ENCODE assay signal across 13 cellular contexts in genomic region chr9:95090871-95091573, GRCh38.
DNase-seq lines count a peak whose midpoint lies in the region; ATAC-seq and TF ChIP-seq lines count a peak whose summit lies in the region.
"Had no signal": no experiment of that assay in that cellular context is flagged by ENCODE, and none has a peak within 500 bp of the region (broad histone marks: within the 10 kb centered on the region; RNA-seq: fewer than 3 reads in every experiment).

No MANE protein-coding gene starts in this region.

- H3K4me1 ChIP-seq in IMR-90 (ENCODE audit: control insufficient read depth, insufficient read depth, low read length) (peaks cover 22% of the 10 kb centered on the region), duodenal mucosa (ENCODE audit: control insufficient read depth in 1 of 2, insufficient read depth in 2 of 2, low read length in 2 of 2) (peaks cover 20 to 30% of the 10 kb centered on the region in 2 donors)

- no peak overlapping the region for H2BK20ac ChIP-seq in IMR-90 (ENCODE audit: low read depth, low read length)

- peak overlapping the region; percentile 26 for H3K4ac ChIP-seq in IMR-90 (ENCODE audit: low read depth, low read length)

- TF ChIP-seq RAD21 in IMR-90 (IDR thresholded peaks at IDR 0.05; ENCODE audit: low read length), result no peak

- H4K5ac ChIP-seq in IMR-90 (ENCODE audit: low read depth, low read length), result no peak overlapping the region

- H3K36me3 ChIP-seq in IMR-90 (ENCODE audit: control insufficient read depth, insufficient read depth, low read length) (peaks cover 34% of the 10 kb centered on the region), duodenal mucosa (ENCODE audit: control insufficient read depth in 1 of 2, insufficient read depth in 2 of 2, low read length in 2 of 2) (peaks cover 9 to 14% of the 10 kb centered on the region in 2 donors)

- peaks cover 47% of the 10 kb centered on the region for H3K4me1 Mint-ChIP-seq in mesothelial cell of epicardium
- peaks cover 9% of the 10 kb centered on the region for H3K4me1 Mint-ChIP-seq in activated CD8-positive, alpha-beta T cell treated with anti-CD3 and anti-CD28 coated beads, Interleukin-2, amount 10 ng/mL, durations not matched to agents 7 days and 5 days (ENCODE audit: low read depth)

- dilution Hi-C loops in IMR-90 (cut with HindIII; ENCODE audit: low sequenced_read_pairs, unreplicated experiment), result no loop called here

- H3K36me3 Mint-ChIP-seq in mesothelial cell of epicardium, result peaks cover 24% of the 10 kb centered on the region
- H3K36me3 Mint-ChIP-seq in activated CD8-positive, alpha-beta T cell treated with anti-CD3 and anti-CD28 coated beads, Interleukin-2, amount 10 ng/mL, durations not matched to agents 7 days and 5 days (ENCODE audit: low read depth), result no peaks in the 10 kb centered on the region

- peak overlapping the region; percentile 35 for H2AK9ac ChIP-seq in IMR-90 (replicated peaks; ENCODE audit: low read depth, low read length, poor library complexity)

- H3K9me3 Mint-ChIP-seq in mesothelial cell of epicardium, result no peaks in the 10 kb centered on the region
- no peaks in the 10 kb centered on the region for H3K9me3 Mint-ChIP-seq in activated CD8-positive, alpha-beta T cell treated with anti-CD3 and anti-CD28 coated beads, Interleukin-2, amount 10 ng/mL, durations not matched to agents 7 days and 5 days (ENCODE audit: insufficient read depth)
- H3K9me3 Mint-ChIP-seq: dendritic cell treated with granulocyte-macrophage colony-stimulating factor and Interleukin-4, amounts not matched to agents 40 ng/mL and 50 ng/mL, for 4 days; stimulated activated effector memory CD8-positive, alpha-beta T cell treated with anti-CD3 and anti-CD28 coated beads, Interleukin-12 subunit alpha, Interleukin-12 subunit beta, amount 100 ng/mL, for 72 hours had no signal

- H3K9ac ChIP-seq in IMR-90 (ENCODE audit: low read depth, low read length), result no peak overlapping the region
- peak overlapping the region in 1 of 2 donors; percentile 2 for H3K9ac ChIP-seq in duodenal mucosa (ENCODE audit: low read depth in 1 of 2, low read length in 2 of 2)

- no peak overlapping the region for H3K4me2 ChIP-seq in IMR-90 (ENCODE audit: low read depth, low read length)

- H3K4me3 Mint-ChIP-seq in mesothelial cell of epicardium, result no peak overlapping the region
- no peak overlapping the region for H3K4me3 Mint-ChIP-seq in activated CD8-positive, alpha-beta T cell treated with anti-CD3 and anti-CD28 coated beads, Interleukin-2, amount 10 ng/mL, durations not matched to agents 7 days and 5 days
- H3K4me3 Mint-ChIP-seq: dendritic cell treated with granulocyte-macrophage colony-stimulating factor and Interleukin-4, amounts not matched to agents 40 ng/mL and 50 ng/mL, for 4 days; stimulated activated effector memory CD8-positive, alpha-beta T cell treated with anti-CD3 and anti-CD28 coated beads, Interleukin-12 subunit alpha, Interleukin-12 subunit beta, amount 100 ng/mL, for 72 hours had no signal

- no peak for DNase-seq in IMR-90
- no peak for DNase-seq in mesothelial cell of epicardium (ENCODE audit: low spot score in 2 of 2, unreplicated experiment in 2 of 2)
- peak in 1 of 49 donors; percentile 39 for DNase-seq in substantia nigra (lab: John Stamatoyannopoulos, UW)
- no peak for DNase-seq in HEK293T (ENCODE audit: extremely low spot score)
- no peak for DNase-seq in SK-N-DZ (ENCODE audit: low spot score)
- no peak for DNase-seq in activated CD8-positive, alpha-beta T cell treated with anti-CD3 and anti-CD28 coated beads, Interleukin-2, amount 10 ng/mL, durations not matched to agents 7 days and 5 days
- DNase-seq: activated T-cell treated with anti-CD3 and anti-CD28 coated beads, Interleukin-2, amount 50 U/mL, for 48 hours; NCI-H1092; NCI-H82 had no signal

- in situ Hi-C loops in IMR-90 (cut with MboI; ENCODE audit: low sequenced_read_pairs), result no loop called here

- WGBS in IMR-90 (ENCODE audit: extremely low coverage in 2 of 2, insufficient read length in 1 of 2), 2 experiments, result 60% methylated on average over 1 of the region's 14 CpGs; no CpG with 5 or more reads in 1 of the 2 experiments

- intact Hi-C loops in IMR-90 (cut with micrococcal nuclease), result no loop called here

- no peak overlapping the region for H3K18ac ChIP-seq in IMR-90 (ENCODE audit: low read depth, low read length)

- peak overlapping the region; percentile 31; the same call in 1 of the 2 replicates for H3K14ac ChIP-seq in IMR-90 (replicated peaks; ENCODE audit: low read depth, low read length)

- TF ChIP-seq POLR2A in IMR-90 (IDR thresholded peaks at IDR 0.05; ENCODE audit: low read depth, low read length), result no peak

- H2BK120ac ChIP-seq in IMR-90 (ENCODE audit: low read depth, low read length), result no peak overlapping the region

- BruUV-seq in IMR-90 (replicated peaks; lab: Mats Ljungman, UMichigan), result no TSS peak

- peak overlapping the region in 1 of 2 experiments; percentile 17; a peak in 1 of 4 replicates for H4K8ac ChIP-seq in IMR-90 (ENCODE audit: low read depth in 2 of 2, low read length in 2 of 2)

- peak overlapping the region; percentile 94 for H3K27ac Mint-ChIP-seq in mesothelial cell of epicardium
- H3K27ac Mint-ChIP-seq in activated CD8-positive, alpha-beta T cell treated with anti-CD3 and anti-CD28 coated beads, Interleukin-2, amount 10 ng/mL, durations not matched to agents 7 days and 5 days, result no peak overlapping the region
- H3K27ac Mint-ChIP-seq: dendritic cell treated with granulocyte-macrophage colony-stimulating factor and Interleukin-4, amounts not matched to agents 40 ng/mL and 50 ng/mL, for 4 days; stimulated activated effector memory CD8-positive, alpha-beta T cell treated with anti-CD3 and anti-CD28 coated beads, Interleukin-12 subunit alpha, Interleukin-12 subunit beta, amount 100 ng/mL, for 72 hours had no signal

- H2AFZ ChIP-seq in IMR-90 (replicated peaks; ENCODE audit: low read length, poor library complexity), result no peak overlapping the region

- no peak overlapping the region for H2BK15ac ChIP-seq in IMR-90 (ENCODE audit: low read depth, low read length)

- H2BK5ac ChIP-seq in IMR-90 (ENCODE audit: low read depth, low read length, poor library complexity, severe bottlenecking), result no peak overlapping the region

- H3K56ac ChIP-seq in IMR-90 (ENCODE audit: extremely low read depth, insufficient read depth, low read length), result no peak overlapping the region

- H3K9me3 ChIP-seq in IMR-90 (ENCODE audit: control insufficient read depth, insufficient read depth, low read length) (no peaks in the 10 kb centered on the region), duodenal mucosa (ENCODE audit: control insufficient read depth in 1 of 2, low read length in 2 of 2) (no peaks in the 10 kb centered on the region)

- H3K4me3 ChIP-seq in IMR-90 (ENCODE audit: insufficient read depth, low read depth, low read length) (no peak overlapping the region), duodenal mucosa (ENCODE audit: low read depth in 1 of 2, low read length in 2 of 2) (no peak overlapping the region)

- peaks cover 24% of the 10 kb centered on the region for H4K20me1 ChIP-seq in IMR-90 (ENCODE audit: insufficient read depth, low read length)

- no peak overlapping the region for H3K27ac ChIP-seq in IMR-90 (ENCODE audit: insufficient read depth, low read length)
- H3K27ac ChIP-seq in duodenal mucosa (ENCODE audit: low read depth, low read length), result peak overlapping the region; percentile 51
- peak overlapping the region; percentile 90 for H3K27ac ChIP-seq in substantia nigra (ENCODE audit: low read depth, low read length, poor library complexity, severe bottlenecking)

- H3K23ac ChIP-seq in IMR-90 (ENCODE audit: low read depth, low read length), result peak overlapping the region; percentile 7; the same call in 1 of the 2 replicates

- CTCF ChIA-PET in IMR-90 (lab: Yijun Ruan, JAX), result no interaction called here
- CTCF ChIA-PET in HEK293T (lab: Yijun Ruan, JAX), result no interaction called here
- CTCF ChIA-PET in activated CD8-positive, alpha-beta T cell treated with anti-CD3 and anti-CD28 coated beads, Interleukin-2, amount 10 ng/mL, durations not matched to agents 7 days and 5 days (lab: Charles Lee), result no interaction called here

- H3K79me1 ChIP-seq in IMR-90 (ENCODE audit: low read depth in 1 of 2, low read length in 2 of 2), result peaks cover 13 to 56% of the 10 kb centered on the region in 2 experiments; a peak in 3 of 4 replicates

- H3K27me3 Mint-ChIP-seq in mesothelial cell of epicardium (ENCODE audit: low read depth), result no peaks in the 10 kb centered on the region
- no peaks in the 10 kb centered on the region for H3K27me3 Mint-ChIP-seq in activated CD8-positive, alpha-beta T cell treated with anti-CD3 and anti-CD28 coated beads, Interleukin-2, amount 10 ng/mL, durations not matched to agents 7 days and 5 days (ENCODE audit: low read depth)

- POLR2A ChIA-PET in IMR-90 (lab: Charles Lee; ENCODE audit: unreplicated experiment) (no interaction called here), HEK293T (lab: Yijun Ruan, JAX) (no interaction called here)
- POLR2A ChIA-PET in activated CD8-positive, alpha-beta T cell treated with anti-CD3 and anti-CD28 coated beads, Interleukin-2, amount 10 ng/mL, durations not matched to agents 7 days and 5 days (lab: Charles Lee), result no interaction called here

- peak overlapping the region; percentile 13; the same call in 1 of the 2 replicates for H2AK5ac ChIP-seq in IMR-90 (ENCODE audit: low read depth, low read length)

- no peak for TF ChIP-seq CTCF in IMR-90 (conservative IDR thresholded peaks at IDR 0.05; ENCODE audit: low read depth, low read length)
- no peak for TF ChIP-seq CTCF in mesothelial cell of epicardium (IDR thresholded peaks at IDR 0.05; ENCODE audit: unreplicated experiment)

- H3K9me1 ChIP-seq in IMR-90 (ENCODE audit: insufficient read depth, low read length), result peaks cover 20% of the 10 kb centered on the region; the same call in 1 of the 2 replicates

- ATAC-seq in IMR-90 (ENCODE audit: low read depth), result peak; percentile 5
- ATAC-seq in GM21360 (IDR thresholded peaks at IDR 0.05; ENCODE audit: unreplicated experiment), result no peak
- no peak for ATAC-seq in activated CD8-positive, alpha-beta T cell treated with anti-CD3 and anti-CD28 coated beads, Interleukin-2, amount 10 ng/mL, durations not matched to agents 7 days and 5 days

- no peak overlapping the region; the same call in 1 of the 2 replicates for H4K91ac ChIP-seq in IMR-90 (ENCODE audit: insufficient read depth, low read depth, low read length)

- no peaks in the 10 kb centered on the region for H3K27me3 ChIP-seq in IMR-90 (ENCODE audit: control insufficient read depth, insufficient read depth, low read length)
- no peaks in the 10 kb centered on the region for H3K27me3 ChIP-seq in duodenal mucosa (ENCODE audit: control insufficient read depth in 1 of 2, insufficient read depth in 2 of 2, low read length in 2 of 2)

TF ChIP-seq in IMR-90, 13 proteins besides CTCF, POLR2A, EP300 and RAD21 (continues in another document):
- TF ChIP-seq MAFK (IDR thresholded peaks at IDR 0.05; ENCODE audit: low read depth, low read length), result no peak
- no peak for TF ChIP-seq BHLHE40 (IDR thresholded peaks at IDR 0.05; ENCODE audit: low read depth, low read length)
- no peak for TF ChIP-seq CHD1 (IDR thresholded peaks at IDR 0.05; ENCODE audit: low read depth, low read length)

TF ChIP-seq in HEK293T, 16 proteins besides CTCF, POLR2A, EP300 and RAD21 (continues in another document):
- TF ChIP-seq TARDBP (IDR thresholded peaks at IDR 0.05) (no peak), ARNT (IDR thresholded peaks at IDR 0.05) (no peak), L3MBTL2 (conservative IDR thresholded peaks at IDR 0.05) (no peak), FOXA1 (IDR thresholded peaks at IDR 0.05) (no peak), HDGF (IDR thresholded peaks at IDR 0.05; ENCODE audit: borderline replicate concordance) (no peak)
